ENCODE assay signal across 27 cellular contexts in the genomic region with DNA sequence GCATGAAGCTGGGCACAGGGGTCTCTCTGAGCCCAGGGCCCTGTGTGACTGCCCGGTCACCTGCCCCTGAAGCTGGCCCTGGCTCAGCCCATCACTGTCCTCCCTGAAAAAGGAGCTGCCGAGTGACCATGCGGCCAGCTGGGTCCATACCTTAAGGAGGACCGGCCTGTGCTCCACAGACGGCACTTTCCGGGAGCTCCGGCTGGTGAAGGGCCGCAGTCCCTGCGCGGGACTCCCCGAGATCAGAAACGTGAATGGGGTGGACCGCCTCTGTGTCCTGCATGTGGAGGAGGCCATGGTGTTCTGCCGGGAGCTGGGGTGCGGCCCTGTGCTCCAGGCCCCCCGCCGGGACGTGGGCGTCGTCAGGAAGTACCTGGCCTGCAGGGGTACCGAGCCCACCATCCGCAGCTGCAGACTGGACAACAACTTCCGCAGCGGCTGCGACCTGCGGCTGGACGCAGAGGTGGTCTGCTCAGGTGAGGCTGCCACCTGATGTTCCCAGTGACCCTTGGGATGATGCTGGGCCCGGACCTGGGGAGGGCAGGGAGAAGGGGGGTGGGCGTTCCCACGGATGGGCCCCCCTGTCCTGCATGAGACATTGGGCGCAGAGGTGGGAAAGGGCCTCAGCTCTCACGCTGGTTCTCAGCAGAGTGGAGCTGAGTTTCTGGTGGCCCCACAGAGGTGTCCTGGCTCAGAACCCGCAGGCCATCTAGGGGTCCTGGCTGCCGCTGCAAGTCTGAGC. TPM values are rescaled to one million over a fixed set of nuclear protein-coding genes. Genes with fewer than 3 reads are reported as not detected.
DNase-seq lines count a peak whose midpoint lies in the region; ATAC-seq and TF ChIP-seq lines count a peak whose summit lies in the region.
"Had no signal": no experiment of that assay in that cellular context is flagged by ENCODE, and none has a peak within 500 bp of the region (broad histone marks: within the 10 kb centered on the region; RNA-seq: fewer than 3 reads in every experiment).

No MANE protein-coding gene starts in this region.

- H3K4me1 Mint-ChIP-seq in endodermal cell: no peaks in the 10 kb centered on the region
- H3K4me1 Mint-ChIP-seq: T-cell had no signal

- H3K36me3 ChIP-seq in lung (ENCODE audit: control insufficient read depth in 2 of 2, insufficient read depth in 2 of 2, low read length in 2 of 2): no peaks in the 10 kb centered on the region
- H3K36me3 ChIP-seq in endodermal cell (ENCODE audit: control insufficient read depth, insufficient read depth, low read length): no peaks in the 10 kb centered on the region
- H3K36me3 ChIP-seq: adrenal gland, BLaER1 had no signal

- H3K27ac ChIP-seq in coronary artery (no peak overlapping the region), lung (ENCODE audit: low read depth in 1 of 2, low read length in 1 of 2) (no peak overlapping the region), endodermal cell (ENCODE audit: low read depth, low read length) (no peak overlapping the region)
- H3K27ac ChIP-seq: adrenal gland, BLaER1, body of pancreas, tibial nerve had no signal

- no peaks in the 10 kb centered on the region for H3K27me3 Mint-ChIP-seq in endodermal cell (ENCODE audit: insufficient read depth)
- H3K27me3 Mint-ChIP-seq: T-cell had no signal

- ATAC-seq in Right ventricle myocardium inferior: no peak
- ATAC-seq in left cardiac atrium: no peak
- ATAC-seq in lung (ENCODE audit: insufficient read depth, low FRiP score): no peak
- ATAC-seq: body of pancreas, GM12878, sciatic nerve, T-cell had no signal

- H3K36me3 Mint-ChIP-seq in endodermal cell (ENCODE audit: low read depth): peaks cover 2% of the 10 kb centered on the region

- peaks cover 90% of the 10 kb centered on the region for H3K9me3 Mint-ChIP-seq in endodermal cell
- H3K9me3 Mint-ChIP-seq: HFFc6, T-cell had no signal

- 90 to 94% methylated on average over 34 of the region's 34 CpGs for WGBS in lung, 2 donors
- WGBS in endodermal cell (ENCODE audit: insufficient coverage in 1 of 2, insufficient read length in 1 of 2), 2 experiments: 86 to 91% methylated on average over 26 to 34 of the region's 34 CpGs

- no peak overlapping the region for H3K27ac Mint-ChIP-seq in endodermal cell
- H3K27ac Mint-ChIP-seq: HFFc6, T-cell had no signal

- H3K27me3 ChIP-seq in lung (ENCODE audit: control insufficient read depth, insufficient read depth): no peaks in the 10 kb centered on the region
- H3K27me3 ChIP-seq in endodermal cell (ENCODE audit: control insufficient read depth, insufficient read depth, low read length, poor library complexity, severe bottlenecking): no peaks in the 10 kb centered on the region
- H3K27me3 ChIP-seq: adrenal gland, BLaER1, body of pancreas, tibial nerve had no signal

- H3K4me3 ChIP-seq in coronary artery (no peak overlapping the region), lung (no peak overlapping the region), endodermal cell (ENCODE audit: low read length) (no peak overlapping the region)
- H3K4me3 ChIP-seq: adrenal gland, BLaER1, body of pancreas, GM12878, tibial nerve had no signal

- H3K9ac ChIP-seq in endodermal cell (ENCODE audit: extremely low read depth, low read length, poor library complexity, severe bottlenecking): no peak overlapping the region
- H3K9ac ChIP-seq: BLaER1 had no signal

- H3K9me3 ChIP-seq in lung (ENCODE audit: control insufficient read depth in 2 of 2, insufficient read depth in 1 of 2, low read length in 1 of 2): peaks cover 0 to 2% of the 10 kb centered on the region in 2 donors
- H3K9me3 ChIP-seq in endodermal cell (ENCODE audit: control insufficient read depth, low read length): peaks cover 3% of the 10 kb centered on the region
- H3K9me3 ChIP-seq: adrenal gland, BLaER1, body of pancreas had no signal

- no peak for TF ChIP-seq CTCF in coronary artery (IDR thresholded peaks at IDR 0.05)
- TF ChIP-seq CTCF in lung (IDR thresholded peaks at IDR 0.05; ENCODE audit: control extremely low read depth, extremely low read depth): no peak
- TF ChIP-seq CTCF in endodermal cell (conservative IDR thresholded peaks at IDR 0.05): no peak

- no peak overlapping the region for H3K4me3 Mint-ChIP-seq in endodermal cell
- H3K4me3 Mint-ChIP-seq: HFFc6, T-cell had no signal

- H3K4me1 ChIP-seq in lung (ENCODE audit: control insufficient read depth in 2 of 2, insufficient read depth in 2 of 2, low read length in 2 of 2): no peaks in the 10 kb centered on the region
- H3K4me1 ChIP-seq in endodermal cell (ENCODE audit: control insufficient read depth, insufficient read depth, low read length): no peaks in the 10 kb centered on the region
- H3K4me1 ChIP-seq: adrenal gland, body of pancreas, tibial nerve had no signal

- DNase-seq in Right ventricle myocardium inferior (ENCODE audit: missing footprints) (peak; percentile 35), left cardiac atrium (no peak), coronary artery (ENCODE audit: low spot score) (peak; percentile 67), lung (ENCODE audit: low spot score) (peak; percentile 24), ureter (ENCODE audit: low spot score) (peak; percentile 33), endodermal cell (no peak), activated gamma-delta T cell treated with Interleukin-2 at 50 U/mL for 16 hours (no peak)
- DNase-seq: activated CD4-positive, CD25-positive, alpha-beta regulatory T cell; activated naive CD4-positive, alpha-beta T cell; body of pancreas; cerebellar nuclear complex; GOT3; HFFc6; kidney glomerular epithelial cell; mesenchymal stem cell; NCI-H1048; NCI-H1694 treated with DMSO at 0.1 percent for 48 hours; NCI-H510A; RPMI8226; stimulated activated CD4-positive, alpha-beta T cell treated with anti-CD3 and anti-CD28 coated beads, Interleukin-4, amount 100 ng/mL, for 1 hour; T-cell had no signal

- intact Hi-C loops in Right ventricle myocardium inferior (cut with DNase I) (no loop called here), left cardiac atrium (cut with DNase I) (no loop called here)

RNA-seq across cellular contexts. Expression of a gene that starts 3.5 kb away (rescaled TPM):
- total RNA-seq in Right ventricle myocardium inferior (0.30 TPM), left cardiac atrium (under 1 TPM; 0.27 to 0.94 TPM), lung (1 to 10 TPM; 3.4 to 4.8 TPM), ureter (5.3 TPM), endodermal cell (under 1 TPM; 0.37 to 0.80 TPM)
- under 1 TPM; 0.33 to 0.69 TPM for polyA plus RNA-seq in lung
- polyA plus RNA-seq in endodermal cell (2013, experiment 1 of 2): 1.9 TPM
- 1.1 TPM for polyA plus RNA-seq in endodermal cell (2013, experiment 2 of 2)

RNA-seq across cellular contexts. Expression of a gene that starts 32.8 kb away (rescaled TPM):
- not detected for total RNA-seq in Right ventricle myocardium inferior
- not detected for total RNA-seq in left cardiac atrium
- under 1 TPM; 0.15 to 0.34 TPM for total RNA-seq in lung
- polyA plus RNA-seq in lung: under 1 TPM; 0.11 to 0.16 TPM
- not detected for total RNA-seq in ureter
- total RNA-seq in endodermal cell: under 1 TPM; 0.11 to 0.24 TPM
- 0.32 TPM for polyA plus RNA-seq in endodermal cell (2013, experiment 1 of 2)
- polyA plus RNA-seq in endodermal cell (2013, experiment 2 of 2): 0.33 TPM
- total RNA-seq: body of pancreas, GM12878, SK-MEL-5, tibial nerve had no signal

Comparison
In these comparisons a context has a peak if more than half of its experiments do, and no peak if none do; other contexts are left out.
1. DNase-seq: peak in Right ventricle myocardium inferior (single experiment), coronary artery (single experiment), lung (single experiment) and ureter (single experiment); none in left cardiac atrium (single experiment), endodermal cell (single experiment) and activated gamma-delta T cell treated with Interleukin-2 at 50 U/mL for 16 hours (single experiment).